ENCODE assay signal across 8 cellular contexts in genomic region chr14:35229495-35230089, GRCh38.
DNase-seq lines count a peak whose midpoint lies in the region; ATAC-seq and TF ChIP-seq lines count a peak whose summit lies in the region.

No MANE protein-coding gene starts in this region.

- H3K27ac Mint-ChIP-seq in type B pancreatic cell, result no peak overlapping the region

- no peak overlapping the region for H3K4me3 Mint-ChIP-seq in type B pancreatic cell

- DNase-seq in heart right ventricle (no peak), cardiac septum (ENCODE audit: low spot score) (no peak), NCI-H460 (ENCODE audit: extremely low read depth, low read depth) (peak; percentile 18), dermis microvascular lymphatic vessel endothelial cell (ENCODE audit: low read depth in 2 of 2) (peak; percentile 18 to 40), type B pancreatic cell (ENCODE audit: extremely low spot score, unreplicated experiment) (no peak), kidney tubule cell (ENCODE audit: low spot score) (no peak)
- no peak for DNase-seq in stimulated activated CD4-positive, alpha-beta T cell treated with anti-CD3 and anti-CD28 coated beads, Interleukin-1b, Interleukin-23, amount 100 ng/mL, for 48 hours

- no peaks in the 10 kb centered on the region for H3K27me3 Mint-ChIP-seq in type B pancreatic cell

- peaks cover 0 to 31% (median 4%) of the 10 kb centered on the region in 9 donors for H3K4me1 ChIP-seq in heart right ventricle

- no peaks in the 10 kb centered on the region for H3K36me3 ChIP-seq in heart right ventricle

- 84 to 86% methylated on average over 3 of the region's 3 CpGs for WGBS in heart right ventricle, 2 donors

- H3K27ac ChIP-seq in heart right ventricle, result no peak overlapping the region

- no peak overlapping the region for H3K4me3 ChIP-seq in heart right ventricle

- intact Hi-C loops in heart right ventricle (cut with DNase I) (loop anchor here in 4 of 10 donors (2.0 to 10.0 kb wide), 4 partner anchors 55 to 185 kb away; no protein-coding TSS in a partner anchor), cardiac septum (cut with DNase I) (no loop called here)

- H3K9me3 Mint-ChIP-seq in type B pancreatic cell, result no peaks in the 10 kb centered on the region

- H3K36me3 Mint-ChIP-seq in type B pancreatic cell, result peaks cover 7% of the 10 kb centered on the region

- no peaks in the 10 kb centered on the region for H3K9me3 ChIP-seq in heart right ventricle

- H3K4me1 Mint-ChIP-seq in type B pancreatic cell (ENCODE audit: unreplicated experiment), result peaks cover 5% of the 10 kb centered on the region

- TF ChIP-seq CTCF in heart right ventricle (IDR thresholded peaks at IDR 0.05) (peak in 8 of 9 donors; percentile 22 to 51 (median 40)), type B pancreatic cell (conservative IDR thresholded peaks at IDR 0.05) (peak; percentile 61)

- ATAC-seq in heart right ventricle (no peak), GM21528 (IDR thresholded peaks at IDR 0.05; ENCODE audit: low FRiP score, unreplicated experiment) (no peak)

- no peaks in the 10 kb centered on the region for H3K27me3 ChIP-seq in heart right ventricle

Comparison
In these comparisons a context has a peak if more than half of its experiments do, and no peak if none do; other contexts are left out.
1. DNase-seq: peak in NCI-H460 (single experiment) and dermis microvascular lymphatic vessel endothelial cell (2 of 2); none in heart right ventricle (0 of 2), cardiac septum (single experiment), type B pancreatic cell (single experiment), kidney tubule cell (single experiment) and stimulated activated CD4-positive, alpha-beta T cell treated with anti-CD3 and anti-CD28 coated beads, Interleukin-1b, Interleukin-23, amount 100 ng/mL, for 48 hours (single experiment).